ENCODE assay signal across 1 cellular context in genomic region chr16:12500771-12501170, GRCh38.
TF ChIP-seq lines count a peak whose summit lies in the region.

No MANE protein-coding gene starts in this region.

TF ChIP-seq in HepG2, 621 proteins besides CTCF, POLR2A, EP300 and RAD21 (continued from another document):
- no peak for TF ChIP-seq ZNF503 (CRISPR knock-in tag; IDR thresholded peaks at IDR 0.05)
- no peak for TF ChIP-seq PRMT3 (CRISPR knock-in tag; IDR thresholded peaks at IDR 0.05; ENCODE audit: borderline replicate concordance, low read depth)
- TF ChIP-seq SMC3 (IDR thresholded peaks at IDR 0.05; ENCODE audit: low read length), result no peak
- TF ChIP-seq ZBED4 (CRISPR knock-in tag; IDR thresholded peaks at IDR 0.05; ENCODE audit: borderline replicate concordance), result no peak
- no peak for TF ChIP-seq SRSF1 (optimal IDR thresholded peaks at IDR 0.05; ENCODE audit: low read depth, low read length)
- no peak for TF ChIP-seq ZNF558 (CRISPR knock-in tag; IDR thresholded peaks at IDR 0.05; ENCODE audit: borderline replicate concordance)
- no peak for TF ChIP-seq FOSL1 (CRISPR knock-in tag; IDR thresholded peaks at IDR 0.05; ENCODE audit: borderline replicate concordance)
- no peak for TF ChIP-seq CHD4 (IDR thresholded peaks at IDR 0.05; ENCODE audit: borderline replicate concordance, low read length)
- no peak for TF ChIP-seq KDM3A (CRISPR knock-in tag; IDR thresholded peaks at IDR 0.05; ENCODE audit: low read depth)
- no peak for TF ChIP-seq ZNF513 (CRISPR knock-in tag; conservative IDR thresholded peaks at IDR 0.05)
